Comparison of ENCODE assay signal across 8 cellular contexts in the genomic region with DNA sequence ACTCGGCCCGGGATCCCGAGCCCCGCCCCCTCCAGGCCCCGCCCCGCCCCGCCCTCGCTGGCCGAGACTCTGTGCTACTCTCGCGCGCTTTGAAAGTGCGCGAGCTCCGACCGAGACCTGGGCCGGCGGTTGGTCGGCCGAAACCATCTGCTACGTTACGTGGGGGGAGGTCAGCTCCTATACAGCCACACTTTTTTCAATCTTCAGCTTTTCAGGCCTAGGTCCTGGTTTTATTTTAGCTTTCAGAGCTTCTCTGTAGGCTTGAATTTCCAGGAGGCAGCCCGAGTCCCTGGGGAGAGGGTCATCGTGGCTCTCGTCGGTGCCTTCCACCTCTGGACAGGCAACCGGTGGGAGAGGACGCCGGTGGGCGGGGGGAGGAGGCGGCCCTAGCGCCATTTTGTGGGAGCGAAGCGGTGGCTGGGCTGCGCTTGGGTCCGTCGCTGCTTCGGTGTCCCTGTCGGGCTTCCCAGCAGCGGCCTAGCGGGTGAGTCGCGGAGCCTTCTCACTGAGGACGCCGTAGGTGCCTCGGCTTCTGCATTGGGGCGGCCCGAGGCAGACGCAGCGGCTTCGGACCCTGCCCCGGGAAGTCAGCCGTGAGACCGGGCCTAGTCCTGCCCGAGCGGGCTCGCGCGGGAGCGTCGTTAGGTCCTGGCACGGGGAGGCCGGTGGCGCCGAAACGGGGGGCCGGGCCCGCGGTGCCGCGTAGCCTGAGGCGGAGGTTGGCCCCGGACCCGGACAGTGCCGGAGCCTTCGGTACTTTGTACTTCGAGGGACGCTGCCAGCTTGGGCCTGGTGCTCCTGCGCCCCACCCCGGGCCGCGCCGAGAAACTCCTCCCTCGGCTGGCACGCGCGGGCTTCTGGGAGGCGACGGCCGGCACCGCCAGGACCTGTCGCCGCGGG. TPM values are rescaled to one million over a fixed set of nuclear protein-coding genes. Genes with fewer than 3 reads are reported as not detected.
DNase-seq lines count a peak whose midpoint lies in the region; ATAC-seq, FAIRE-seq and TF ChIP-seq lines count a peak whose summit lies in the region.

A gene (plus strand): TSS at position 395 of the 900 bp plus-strand sequence. CDS start 1,074 bp downstream, outside the sequence.

- H3K27me3 Mint-ChIP-seq in astrocyte (ENCODE audit: low read depth, unreplicated experiment) = no peaks in the 10 kb centered on the region

- no peak for FAIRE-seq in astrocyte (lab: Jason Lieb, UNC)

- H3K4me2 ChIP-seq in astrocyte (ENCODE audit: low read length) = peak within 1 kb of the TSS; percentile 99

- H3K4me1 ChIP-seq in astrocyte (ENCODE audit: insufficient read depth, low read length) (peaks cover 15% of the 10 kb centered on the region), aorta (ENCODE audit: control insufficient read depth in 1 of 2, insufficient read depth in 2 of 2, low read length in 2 of 2) (no peaks in the 10 kb centered on the region)

- H3K27ac Mint-ChIP-seq in astrocyte (ENCODE audit: unreplicated experiment) = peak within 1 kb of the TSS; percentile 99

- H3K36me3 Mint-ChIP-seq in astrocyte (ENCODE audit: low read depth, unreplicated experiment) = peaks cover 10% of the 10 kb centered on the region

- H3K27me3 ChIP-seq in astrocyte (ENCODE audit: insufficient read depth, low read length) = no peaks in the 10 kb centered on the region
- H3K27me3 ChIP-seq in aorta (ENCODE audit: control insufficient read depth in 1 of 2, insufficient read depth in 2 of 2, low read length in 1 of 2) = no peaks in the 10 kb centered on the region

- H3K9me3 Mint-ChIP-seq in astrocyte (ENCODE audit: unreplicated experiment) = no peaks in the 10 kb centered on the region

- DNase-seq in NCI-H1930 (lab: John Stamatoyannopoulos, UW) = peak; percentile 79 to 93
- DNase-seq in T-helper 22 cell (ENCODE audit: low read depth) = peak; percentile 80
- DNase-seq in astrocyte (ENCODE audit: low read depth) = peak; percentile 78
- peak; percentile 95 for DNase-seq in hepatic stellate cell (ENCODE audit: low spot score)
- peak; percentile 53 for DNase-seq in renal cortical epithelial cell (ENCODE audit: low read depth)
- peak; percentile 94 to 96 for DNase-seq in aorta

- TF ChIP-seq CTCF in astrocyte (IDR thresholded peaks at IDR 0.05; ENCODE audit: insufficient read depth, low read depth, low read length) = no peak

- peaks cover 11% of the 10 kb centered on the region for H3K4me1 Mint-ChIP-seq in astrocyte (ENCODE audit: low read depth, unreplicated experiment)

- H3K9ac ChIP-seq in astrocyte (ENCODE audit: low read length) = peak within 1 kb of the TSS; percentile 100

- H3K79me2 ChIP-seq in astrocyte (ENCODE audit: insufficient read depth, low read length) = peaks cover 51% of the 10 kb centered on the region

- 1% methylated on average over 81 to 94 of the region's 94 CpGs for WGBS in aorta, 2 donors

- H4K20me1 ChIP-seq in astrocyte (ENCODE audit: insufficient read depth, low read length) = peaks cover 48% of the 10 kb centered on the region

- H3K36me3 ChIP-seq in astrocyte (ENCODE audit: insufficient read depth, low read length) = peaks cover 25% of the 10 kb centered on the region
- peaks cover 0 to 4% of the 10 kb centered on the region in 2 donors for H3K36me3 ChIP-seq in aorta (ENCODE audit: control insufficient read depth in 1 of 2, insufficient read depth in 2 of 2, low read length in 1 of 2)

- H3K4me3 ChIP-seq in astrocyte (ENCODE audit: insufficient read depth, low read depth, low read length) (peak within 1 kb of the TSS; percentile 90), aorta (ENCODE audit: low read length in 2 of 2) (peak within 1 kb of the TSS; percentile 19 to 86)

- ATAC-seq in GM18508 (IDR thresholded peaks at IDR 0.05; ENCODE audit: insufficient read depth, unreplicated experiment) (peak; percentile 75), HG02973 (IDR thresholded peaks at IDR 0.05; ENCODE audit: unreplicated experiment) (peak; percentile 82), aorta (ENCODE audit: low FRiP score) (peak; percentile 98)

- H3K9me3 ChIP-seq in astrocyte (ENCODE audit: insufficient read depth, low read depth, low read length) (no peaks in the 10 kb centered on the region), aorta (ENCODE audit: control insufficient read depth, low read length) (no peaks in the 10 kb centered on the region)

- intact Hi-C loops in aorta (cut with DNase I) = no loop called here

- H3K27ac ChIP-seq in astrocyte (ENCODE audit: low read depth, low read length) = peak within 1 kb of the TSS; percentile 100
- H3K27ac ChIP-seq in aorta (ENCODE audit: low read depth in 1 of 2, low read length in 2 of 2) = peak within 1 kb of the TSS; percentile 38 to 57

- H2AFZ ChIP-seq in astrocyte (ENCODE audit: low read depth, low read length) = peak within 1 kb of the TSS; percentile 93

- H3K4me3 Mint-ChIP-seq in astrocyte (ENCODE audit: unreplicated experiment) = peak within 1 kb of the TSS; percentile 93

RNA-seq across cellular contexts. Expression of the gene that starts here (rescaled TPM):
- total RNA-seq in astrocyte (140 and 148 TPM in 2 replicates), renal cortical epithelial cell (89.8 and 187 TPM in 2 replicates), aorta (100 to 1,000 TPM; 124 to 128 TPM)
- 100 to 1,000 TPM; 126 to 131 TPM for polyA plus RNA-seq in aorta

Comparison
In these comparisons a context has a peak if more than half of its experiments do, and no peak if none do; other contexts are left out.
1. Peak in every context shown above with its lines: DNase-seq, ATAC-seq, H3K4me3 ChIP-seq and H3K27ac ChIP-seq.